In the genomic region with DNA sequence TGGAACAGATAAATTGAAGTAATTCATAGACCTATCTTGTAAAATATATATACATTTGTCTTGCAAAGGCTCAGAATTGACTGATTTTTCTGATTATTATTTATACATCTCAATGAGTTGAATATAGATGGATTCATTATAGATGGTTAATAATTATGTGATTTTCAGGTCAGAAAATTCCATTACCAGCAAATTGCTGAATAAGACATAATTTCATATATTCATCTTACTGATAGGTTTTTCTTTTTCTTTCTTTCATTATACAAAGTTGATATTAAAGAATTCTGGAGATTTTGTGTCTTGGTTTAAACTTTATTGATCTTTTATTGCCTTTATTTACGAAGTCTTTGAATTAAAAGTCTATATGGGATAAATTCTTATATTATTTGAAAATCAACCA, we compare ENCODE assay signal across 30 cellular contexts.
"Had no signal": no experiment of that assay in that cellular context is flagged by ENCODE, and none has a peak within 500 bp of the region (broad histone marks: within the 10 kb centered on the region; RNA-seq: fewer than 3 reads in every experiment).

No MANE protein-coding gene starts in this region.

- H3K4me3 Mint-ChIP-seq: activated CD4-positive, alpha-beta memory T cell treated with anti-CD3 and anti-CD28 coated beads for 36 hours; activated naive CD4-positive, alpha-beta T cell treated with anti-CD3 and anti-CD28 coated beads, Interleukin-2, amount 10 ng/mL, durations not matched to agents 7 days and 5 days; brain; mesothelial cell of epicardium had no signal

- ATAC-seq: gastroesophageal sphincter, psoas muscle had no signal

- H3K4me1 ChIP-seq: colonic mucosa, parathyroid adenoma, psoas muscle, stomach, upper lobe of left lung had no signal

- DNase-seq: activated CD4-positive, alpha-beta memory T cell treated with anti-CD3 and anti-CD28 coated beads for 36 hours; activated CD4-positive, alpha-beta T cell treated with anti-CD3 and anti-CD28 coated beads for 48 hours; activated CD8-positive, alpha-beta memory T cell treated with anti-CD3 and anti-CD28 coated beads, Interleukin-2, amount 50 U/mL, for 4 hours; activated gamma-delta T cell; activated naive CD4-positive, alpha-beta T cell treated with anti-CD3 and anti-CD28 coated beads, Interleukin-2, amount 10 ng/mL, durations not matched to agents 7 days and 5 days; activated naive CD8-positive, alpha-beta T cell treated with anti-CD3 and anti-CD28 coated beads, Interleukin-2, amount 10 ng/mL, durations not matched to agents 7 days and 5 days; activated T-cell treated with anti-CD3 and anti-CD28 coated beads, Interleukin-2, amount 50 U/mL, for 24 hours; cerebellar nuclear complex; colonic mucosa; effector CD8-positive, alpha-beta T cell; erythroblast; hippocampal formation; naive B cell; psoas muscle; stimulated activated CD4-positive, alpha-beta T cell treated with anti-CD3 and anti-CD28 coated beads, Interleukin-1b, Interleukin-23, amount 100 ng/mL, for 48 hours; stimulated activated CD4-positive, alpha-beta T cell treated with anti-CD3 and anti-CD28 coated beads, Interleukin-4, amount 100 ng/mL, for 4 hours; stimulated activated CD8-positive, alpha-beta memory T cell treated with anti-CD3 and anti-CD28 coated beads, Interleukin-4, amount 100 ng/mL, for 48 hours; stimulated activated naive B cell treated with anti-CD40 and anti-IgM and Interleukin-4, amounts not matched to agents 10 μg/mL and 1 μg/mL and 100 μg/mL, for 72 hours; stomach; thyroid gland; upper lobe of left lung had no signal

- H3K36me3 ChIP-seq: ascending aorta, cardiac muscle cell, colonic mucosa, gastroesophageal sphincter, stomach, thyroid gland, upper lobe of left lung, vagina had no signal

- H3K9me3 Mint-ChIP-seq: activated CD4-positive, alpha-beta memory T cell treated with anti-CD3 and anti-CD28 coated beads for 36 hours; activated naive CD4-positive, alpha-beta T cell treated with anti-CD3 and anti-CD28 coated beads, Interleukin-2, amount 10 ng/mL, durations not matched to agents 7 days and 5 days; activated naive CD8-positive, alpha-beta T cell treated with anti-CD3 and anti-CD28 coated beads, Interleukin-2, amount 10 ng/mL, durations not matched to agents 7 days and 5 days; activated T-cell treated with anti-CD3 and anti-CD28 coated beads, Interleukin-2, amount 50 U/mL, for 24 hours; brain; mesothelial cell of epicardium; naive B cell had no signal

- H3K27ac ChIP-seq: ascending aorta, cardiac muscle cell, colonic mucosa, gastroesophageal sphincter, parathyroid adenoma, psoas muscle, stomach, thyroid gland, upper lobe of left lung, vagina, VCaP had no signal

- H3K4me3 ChIP-seq: ascending aorta, cardiac muscle cell, colonic mucosa, gastroesophageal sphincter, psoas muscle, smooth muscle cell, stomach, thyroid gland, upper lobe of left lung, vagina had no signal

- H3K27ac Mint-ChIP-seq: activated naive CD4-positive, alpha-beta T cell treated with anti-CD3 and anti-CD28 coated beads, Interleukin-2, amount 10 ng/mL, durations not matched to agents 7 days and 5 days; activated naive CD8-positive, alpha-beta T cell treated with anti-CD3 and anti-CD28 coated beads, Interleukin-2, amount 10 ng/mL, durations not matched to agents 7 days and 5 days; brain; mesothelial cell of epicardium had no signal

- H3K9me3 ChIP-seq: ascending aorta, colonic mucosa, gastroesophageal sphincter, psoas muscle, stomach, thyroid gland, upper lobe of left lung, vagina had no signal

- H3K79me2 ChIP-seq: parathyroid adenoma had no signal

- H3K4me2 ChIP-seq: smooth muscle cell had no signal

- H3K36me3 Mint-ChIP-seq: activated CD4-positive, alpha-beta memory T cell treated with anti-CD3 and anti-CD28 coated beads for 36 hours; activated naive CD4-positive, alpha-beta T cell treated with anti-CD3 and anti-CD28 coated beads, Interleukin-2, amount 10 ng/mL, durations not matched to agents 7 days and 5 days; activated naive CD8-positive, alpha-beta T cell treated with anti-CD3 and anti-CD28 coated beads, Interleukin-2, amount 10 ng/mL, durations not matched to agents 7 days and 5 days; brain; mesothelial cell of epicardium; naive B cell; stimulated activated naive B cell treated with anti-CD40 and anti-IgM and Interleukin-4, amounts not matched to agents 10 μg/mL and 1 μg/mL and 100 μg/mL, for 72 hours had no signal

- H3K27me3 ChIP-seq: ascending aorta, cardiac muscle cell, colonic mucosa, gastroesophageal sphincter, stomach, thyroid gland, upper lobe of left lung, vagina had no signal

- H3K27me3 Mint-ChIP-seq: naive B cell; stimulated activated naive B cell treated with anti-CD40 and anti-IgM and Interleukin-4, amounts not matched to agents 10 μg/mL and 1 μg/mL and 100 μg/mL, for 72 hours had no signal
